8 cellular contexts compared by ENCODE assay signal in genomic region chr9:78029601-78030552, GRCh38. TPM values are rescaled to one million over a fixed set of nuclear protein-coding genes. Genes with fewer than 3 reads are reported as not detected.
DNase-seq lines count a peak whose midpoint lies in the region; ATAC-seq and TF ChIP-seq lines count a peak whose summit lies in the region.

No MANE protein-coding gene starts in this region.

- H3K36me3 ChIP-seq in BJ (ENCODE audit: control insufficient read depth, insufficient read depth, low read length) (no peaks in the 10 kb centered on the region), mucosa of rectum (ENCODE audit: control insufficient read depth in 2 of 2, insufficient read depth in 2 of 2, low read length in 2 of 2) (no peaks in the 10 kb centered on the region), upper lobe of right lung (no peaks in the 10 kb centered on the region)

- POLR2A ChIA-PET in BJ (lab: Charles Lee): interaction anchor here (0.5 to 0.9 kb wide), 2 partner anchors 267 to 841 kb away, joined by 4 to 5 read pairs; partner anchors contain the start of gene PSAT1

- H3K9me3 ChIP-seq in mucosa of rectum (ENCODE audit: control insufficient read depth in 2 of 2, low read length in 2 of 2) (no peaks in the 10 kb centered on the region), upper lobe of right lung (no peaks in the 10 kb centered on the region)

- H3K36me3 Mint-ChIP-seq in HFFc6 (ENCODE audit: low read depth) (no peaks in the 10 kb centered on the region), endothelial cell (ENCODE audit: low read depth, unreplicated experiment) (peaks cover 15% of the 10 kb centered on the region)

- CTCF ChIA-PET in BJ (lab: Yijun Ruan, JAX): interaction anchor here (0.9 to 1.7 kb wide), 2 partner anchors 38 to 596 kb away, joined by 3 to 4 read pairs; no protein-coding TSS in a partner anchor

- H3K9me3 Mint-ChIP-seq in HFFc6: no peaks in the 10 kb centered on the region
- no peaks in the 10 kb centered on the region for H3K9me3 Mint-ChIP-seq in endothelial cell (ENCODE audit: unreplicated experiment)

- H3K4me1 Mint-ChIP-seq in HFFc6 (ENCODE audit: low read depth) (peaks cover 64% of the 10 kb centered on the region), endothelial cell (ENCODE audit: unreplicated experiment) (peaks cover 60% of the 10 kb centered on the region)

- H3K27me3 ChIP-seq in BJ (ENCODE audit: control insufficient read depth, insufficient read depth, low read length) (no peaks in the 10 kb centered on the region), mucosa of rectum (ENCODE audit: control insufficient read depth in 2 of 2, insufficient read depth in 2 of 2, low read length in 2 of 2) (no peaks in the 10 kb centered on the region), upper lobe of right lung (no peaks in the 10 kb centered on the region)

- H3K27ac ChIP-seq in VCaP (peak overlapping the region; percentile 97), mucosa of rectum (ENCODE audit: low read depth in 2 of 2, low read length in 2 of 2) (peak overlapping the region; percentile 91 to 94), upper lobe of right lung (peak overlapping the region; percentile 94)

- H3K4me1 ChIP-seq in mucosa of rectum (ENCODE audit: control insufficient read depth in 2 of 2, insufficient read depth in 2 of 2, low read length in 2 of 2) (peaks cover 25 to 43% of the 10 kb centered on the region in 2 donors), upper lobe of right lung (peaks cover 45% of the 10 kb centered on the region)

- H3K27ac Mint-ChIP-seq in HFFc6: peak overlapping the region; percentile 88
- H3K27ac Mint-ChIP-seq in endothelial cell (ENCODE audit: unreplicated experiment): peak overlapping the region; percentile 80

- ATAC-seq in upper lobe of right lung (peak; percentile 0), HG03175 (IDR thresholded peaks at IDR 0.05; ENCODE audit: unreplicated experiment) (no peak)

- intact Hi-C loops in upper lobe of right lung (cut with DNase I): loop anchor here (10.0 kb wide), 1 partner anchor 55 kb away; no protein-coding TSS in a partner anchor

- peak overlapping the region; percentile 82 to 97 for H3K9ac ChIP-seq in mucosa of rectum (ENCODE audit: low read depth in 1 of 2, low read length in 2 of 2)

- peak overlapping the region; percentile 68 for H3K4me3 ChIP-seq in BJ (ENCODE audit: low read depth, low read length)
- peak overlapping the region; percentile 88 to 90 for H3K4me3 ChIP-seq in mucosa of rectum (ENCODE audit: low read length in 2 of 2)
- peak overlapping the region; percentile 63 for H3K4me3 ChIP-seq in upper lobe of right lung

- H3K4me3 Mint-ChIP-seq in HFFc6 (peak overlapping the region; percentile 94), endothelial cell (ENCODE audit: unreplicated experiment) (peak overlapping the region; percentile 100)

- H3K27me3 Mint-ChIP-seq in HFFc6 (ENCODE audit: insufficient read depth) (no peaks in the 10 kb centered on the region), endothelial cell (ENCODE audit: unreplicated experiment) (peaks cover 19% of the 10 kb centered on the region)

- DNase-seq in BJ (ENCODE audit: low read depth): no peak
- DNase-seq in HFFc6: peak; percentile 16
- no peak for DNase-seq in endothelial cell (ENCODE audit: low spot score)
- no peak for DNase-seq in upper lobe of right lung
- no peak for DNase-seq in T-helper 9 cell

- TF ChIP-seq CTCF in BJ (IDR thresholded peaks at IDR 0.05; ENCODE audit: insufficient read depth, low read depth, low read length) (no peak), HFFc6 (IDR thresholded peaks at IDR 0.05) (no peak), VCaP (conservative IDR thresholded peaks at IDR 0.05) (no peak), endothelial cell (IDR thresholded peaks at IDR 0.05; ENCODE audit: unreplicated experiment) (no peak), upper lobe of right lung (IDR thresholded peaks at IDR 0.05) (no peak)

RNA-seq across cellular contexts. Expression of gene GNAQ, which starts 1.7 kb away (rescaled TPM):
- polyA plus RNA-seq in BJ (2011; rRNA removed): 21.4 and 45.2 TPM in 2 replicates
- 28.8 and 46.5 TPM in 2 replicates for polyA minus RNA-seq in BJ (2011; rRNA and poly(A)+ RNA removed)
- total RNA-seq in HFFc6 (2021; fragmentation: NEBNext Ultra II Directional; extraction: Animal tissue kit (Norgen Biotek cat#: 25700)): 10 to 100 TPM; 41.6 to 45.8 (median 44.3) TPM
- total RNA-seq in endothelial cell (ENCODE audit: unreplicated experiment): 94.6 TPM
- 132 TPM for total RNA-seq in upper lobe of right lung
